25 cellular contexts compared by ENCODE assay signal in the genomic region with DNA sequence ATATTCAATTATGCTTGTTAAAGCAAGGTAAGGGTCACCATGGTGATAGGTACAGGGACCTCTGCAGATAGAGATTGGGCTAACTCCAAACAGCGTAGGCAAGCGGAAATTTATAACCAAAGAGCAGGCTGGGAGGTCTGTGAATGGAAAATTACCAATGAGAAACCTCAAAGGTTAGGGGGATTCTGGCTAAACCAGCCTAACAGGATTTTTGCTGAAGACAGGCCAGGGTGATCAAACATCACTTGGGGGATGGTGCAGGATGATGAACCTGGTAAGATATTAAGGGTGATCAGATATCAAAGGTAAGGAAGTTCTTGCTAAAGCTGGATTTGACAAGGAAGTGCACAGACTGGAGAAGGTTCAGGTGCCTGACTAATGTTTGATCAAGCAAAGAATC. TPM values are rescaled to one million over a fixed set of nuclear protein-coding genes. Genes with fewer than 3 reads are reported as not detected.
DNase-seq lines count a peak whose midpoint lies in the region; ATAC-seq and TF ChIP-seq lines count a peak whose summit lies in the region.
"Had no signal": no experiment of that assay in that cellular context is flagged by ENCODE, and none has a peak within 500 bp of the region (broad histone marks: within the 10 kb centered on the region; RNA-seq: fewer than 3 reads in every experiment).

No MANE protein-coding gene starts in this region.

- H3K4me3 ChIP-seq in GM23338 (peak overlapping the region; percentile 28; the same call in 1 of the 2 replicates), prostate gland (peak overlapping the region in 1 of 2 donors; percentile 29), coronary artery (no peak overlapping the region)

- H3K27ac ChIP-seq in GM23338 (ENCODE audit: low read depth) (peak overlapping the region; percentile 62), prostate gland (peak overlapping the region in 1 of 2 donors; percentile 67), coronary artery (no peak overlapping the region)

- H2AFZ ChIP-seq in GM23338 = no peak overlapping the region

- H3K36me3 Mint-ChIP-seq in GM23338 (ENCODE audit: low read depth) = peaks cover 20% of the 10 kb centered on the region; the same call in 2 of the 3 replicates
- H3K36me3 Mint-ChIP-seq in activated T-cell treated with anti-CD3 and anti-CD28 coated beads, Interleukin-2, amount 50 U/mL, for 24 hours (ENCODE audit: low read depth) = no peaks in the 10 kb centered on the region
- H3K36me3 Mint-ChIP-seq: activated CD8-positive, alpha-beta memory T cell treated with anti-CD3 and anti-CD28 coated beads, Interleukin-2, amount 10 ng/mL, durations not matched to agents 7 days and 5 days; CD14-positive monocyte had no signal

- H3K9me2 ChIP-seq in GM23338 (ENCODE audit: insufficient read depth) = no peaks in the 10 kb centered on the region

- peak; percentile 84 for DNase-seq in GM23338 (ENCODE audit: low spot score)
- peak; percentile 2 for DNase-seq in NCI-H510A treated with DMSO at 0.1 percent for 48 hours (lab: John Stamatoyannopoulos, UW)
- peak; percentile 73 for DNase-seq in iPS DF 19.7 (ENCODE audit: low read depth, low spot score)
- DNase-seq in prostate gland (ENCODE audit: low spot score) = peak; percentile 22
- DNase-seq in coronary artery (ENCODE audit: low spot score) = no peak
- DNase-seq in activated T-cell treated with anti-CD3 and anti-CD28 coated beads, Interleukin-2, amount 50 U/mL, for 24 hours = no peak
- DNase-seq in effector CD4-positive, alpha-beta T cell = no peak
- DNase-seq: activated CD4-positive, alpha-beta T cell treated with anti-CD3 and anti-CD28 coated beads, Interleukin-2, amount 50 U/mL, for 1 hour; activated CD8-positive, alpha-beta memory T cell treated with anti-CD3 and anti-CD28 coated beads, Interleukin-2, amount 10 ng/mL, durations not matched to agents 7 days and 5 days; activated naive CD4-positive, alpha-beta T cell treated with anti-CD3 and anti-CD28 coated beads for 36 hours; amygdala; cortex of kidney; HFFc6; KG1; naive B cell; NCI-H146; NCI-H82; nucleus accumbens; small intestine; stimulated activated CD4-positive, alpha-beta T cell treated with anti-CD3 and anti-CD28 coated beads, Interleukin-2, amount 100 ng/mL, for 24 hours; T-helper 9 cell had no signal

- 54% methylated on average over 2 of the region's 2 CpGs for WGBS in prostate gland

- H3K4me3 Mint-ChIP-seq in GM23338 = peak overlapping the region; percentile 34; the same call in 2 of the 3 replicates
- no peak overlapping the region for H3K4me3 Mint-ChIP-seq in activated T-cell treated with anti-CD3 and anti-CD28 coated beads, Interleukin-2, amount 50 U/mL, for 24 hours
- H3K4me3 Mint-ChIP-seq: activated CD8-positive, alpha-beta memory T cell treated with anti-CD3 and anti-CD28 coated beads, Interleukin-2, amount 10 ng/mL, durations not matched to agents 7 days and 5 days; activated naive CD4-positive, alpha-beta T cell treated with anti-CD3 and anti-CD28 coated beads for 36 hours; CD14-positive monocyte; HFFc6; memory B cell had no signal

- TF ChIP-seq POLR2A in prostate gland (IDR thresholded peaks at IDR 0.05) = no peak

- H4K20me1 ChIP-seq in GM23338 (replicated peaks; ENCODE audit: insufficient read depth) = no peaks in the 10 kb centered on the region

- peaks cover 31% of the 10 kb centered on the region for H3K4me1 Mint-ChIP-seq in GM23338
- H3K4me1 Mint-ChIP-seq in activated T-cell treated with anti-CD3 and anti-CD28 coated beads, Interleukin-2, amount 50 U/mL, for 24 hours (ENCODE audit: low read depth) = peaks cover 6% of the 10 kb centered on the region
- H3K4me1 Mint-ChIP-seq: CD14-positive monocyte, memory B cell had no signal

- H3K79me2 ChIP-seq in GM23338 (replicated peaks; ENCODE audit: insufficient read depth) = no peaks in the 10 kb centered on the region

- H3K9me3 Mint-ChIP-seq in GM23338 = peaks cover 44% of the 10 kb centered on the region
- peaks cover 34% of the 10 kb centered on the region for H3K9me3 Mint-ChIP-seq in activated T-cell treated with anti-CD3 and anti-CD28 coated beads, Interleukin-2, amount 50 U/mL, for 24 hours

- H3K4me1 ChIP-seq in GM23338 (ENCODE audit: insufficient read depth) = peaks cover 17% of the 10 kb centered on the region
- H3K4me1 ChIP-seq in prostate gland (replicated peaks) = no peaks in the 10 kb centered on the region

- TF ChIP-seq CTCF in GM23338 (conservative IDR thresholded peaks at IDR 0.05; ENCODE audit: low read depth in 2 of 2) (no peak), prostate gland (IDR thresholded peaks at IDR 0.05) (no peak), coronary artery (IDR thresholded peaks at IDR 0.05) (no peak)

- no peaks in the 10 kb centered on the region for H3K9me3 ChIP-seq in prostate gland

- H3K36me3 ChIP-seq in GM23338 (ENCODE audit: insufficient read depth) = no peaks in the 10 kb centered on the region
- no peaks in the 10 kb centered on the region for H3K36me3 ChIP-seq in prostate gland

- H3K27me3 Mint-ChIP-seq in GM23338 (ENCODE audit: insufficient read depth, low read depth, poor library complexity) = peaks cover 9% of the 10 kb centered on the region
- H3K27me3 Mint-ChIP-seq in activated T-cell treated with anti-CD3 and anti-CD28 coated beads, Interleukin-2, amount 50 U/mL, for 24 hours = no peaks in the 10 kb centered on the region
- H3K27me3 Mint-ChIP-seq: activated CD8-positive, alpha-beta memory T cell treated with anti-CD3 and anti-CD28 coated beads, Interleukin-2, amount 10 ng/mL, durations not matched to agents 7 days and 5 days; memory B cell; naive B cell had no signal

- no peaks in the 10 kb centered on the region for H3F3A ChIP-seq in GM23338 (replicated peaks; ENCODE audit: low read depth)

- H3K27me3 ChIP-seq in GM23338 (ENCODE audit: insufficient read depth) (no peaks in the 10 kb centered on the region), prostate gland (replicated peaks; ENCODE audit: insufficient read depth) (no peaks in the 10 kb centered on the region)

- ATAC-seq in GM23338 = peak; percentile 76
- ATAC-seq: activated CD8-positive, alpha-beta memory T cell treated with anti-CD3 and anti-CD28 coated beads, Interleukin-2, amount 10 ng/mL, durations not matched to agents 7 days and 5 days; Right ventricle myocardium inferior had no signal

- peak overlapping the region; percentile 58 for H3K4me2 ChIP-seq in GM23338

- peak overlapping the region; percentile 88 for H3K27ac Mint-ChIP-seq in GM23338
- no peak overlapping the region for H3K27ac Mint-ChIP-seq in activated T-cell treated with anti-CD3 and anti-CD28 coated beads, Interleukin-2, amount 50 U/mL, for 24 hours
- H3K27ac Mint-ChIP-seq: activated CD8-positive, alpha-beta memory T cell treated with anti-CD3 and anti-CD28 coated beads, Interleukin-2, amount 10 ng/mL, durations not matched to agents 7 days and 5 days; activated naive CD4-positive, alpha-beta T cell treated with anti-CD3 and anti-CD28 coated beads for 36 hours; CD14-positive monocyte; HFFc6; memory B cell; naive B cell had no signal

- intact Hi-C loops in prostate gland (cut with DNase I) = no loop called here

TF ChIP-seq in GM23338, 12 proteins besides CTCF, POLR2A, EP300 and RAD21 (continues in another document):
- TF ChIP-seq, protein P1, sequence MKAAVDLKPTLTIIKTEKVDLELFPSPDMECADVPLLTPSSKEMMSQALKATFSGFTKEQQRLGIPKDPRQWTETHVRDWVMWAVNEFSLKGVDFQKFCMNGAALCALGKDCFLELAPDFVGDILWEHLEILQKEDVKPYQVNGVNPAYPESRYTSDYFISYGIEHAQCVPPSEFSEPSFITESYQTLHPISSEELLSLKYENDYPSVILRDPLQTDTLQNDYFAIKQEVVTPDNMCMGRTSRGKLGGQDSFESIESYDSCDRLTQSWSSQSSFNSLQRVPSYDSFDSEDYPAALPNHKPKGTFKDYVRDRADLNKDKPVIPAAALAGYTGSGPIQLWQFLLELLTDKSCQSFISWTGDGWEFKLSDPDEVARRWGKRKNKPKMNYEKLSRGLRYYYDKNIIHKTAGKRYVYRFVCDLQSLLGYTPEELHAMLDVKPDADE (IDR thresholded peaks at IDR 0.05) = no peak
- no peak for TF ChIP-seq EZH2 (IDR thresholded peaks at IDR 0.05; ENCODE audit: low read depth, unreplicated experiment)
- TF ChIP-seq ZNF331 (CRISPR knock-in tag; IDR thresholded peaks at IDR 0.05; ENCODE audit: low read depth) = no peak
- TF ChIP-seq, protein P2, sequence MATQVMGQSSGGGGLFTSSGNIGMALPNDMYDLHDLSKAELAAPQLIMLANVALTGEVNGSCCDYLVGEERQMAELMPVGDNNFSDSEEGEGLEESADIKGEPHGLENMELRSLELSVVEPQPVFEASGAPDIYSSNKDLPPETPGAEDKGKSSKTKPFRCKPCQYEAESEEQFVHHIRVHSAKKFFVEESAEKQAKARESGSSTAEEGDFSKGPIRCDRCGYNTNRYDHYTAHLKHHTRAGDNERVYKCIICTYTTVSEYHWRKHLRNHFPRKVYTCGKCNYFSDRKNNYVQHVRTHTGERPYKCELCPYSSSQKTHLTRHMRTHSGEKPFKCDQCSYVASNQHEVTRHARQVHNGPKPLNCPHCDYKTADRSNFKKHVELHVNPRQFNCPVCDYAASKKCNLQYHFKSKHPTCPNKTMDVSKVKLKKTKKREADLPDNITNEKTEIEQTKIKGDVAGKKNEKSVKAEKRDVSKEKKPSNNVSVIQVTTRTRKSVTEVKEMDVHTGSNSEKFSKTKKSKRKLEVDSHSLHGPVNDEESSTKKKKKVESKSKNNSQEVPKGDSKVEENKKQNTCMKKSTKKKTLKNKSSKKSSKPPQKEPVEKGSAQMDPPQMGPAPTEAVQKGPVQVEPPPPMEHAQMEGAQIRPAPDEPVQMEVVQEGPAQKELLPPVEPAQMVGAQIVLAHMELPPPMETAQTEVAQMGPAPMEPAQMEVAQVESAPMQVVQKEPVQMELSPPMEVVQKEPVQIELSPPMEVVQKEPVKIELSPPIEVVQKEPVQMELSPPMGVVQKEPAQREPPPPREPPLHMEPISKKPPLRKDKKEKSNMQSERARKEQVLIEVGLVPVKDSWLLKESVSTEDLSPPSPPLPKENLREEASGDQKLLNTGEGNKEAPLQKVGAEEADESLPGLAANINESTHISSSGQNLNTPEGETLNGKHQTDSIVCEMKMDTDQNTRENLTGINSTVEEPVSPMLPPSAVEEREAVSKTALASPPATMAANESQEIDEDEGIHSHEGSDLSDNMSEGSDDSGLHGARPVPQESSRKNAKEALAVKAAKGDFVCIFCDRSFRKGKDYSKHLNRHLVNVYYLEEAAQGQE (IDR thresholded peaks at IDR 0.05; ENCODE audit: unreplicated experiment) = no peak
- TF ChIP-seq ZNF114 (CRISPR knock-in tag; IDR thresholded peaks at IDR 0.05) = no peak
- TF ChIP-seq JUNB (IDR thresholded peaks at IDR 0.05; ENCODE audit: unreplicated experiment) = no peak
- TF ChIP-seq CREB1 (CRISPR knock-in tag; IDR thresholded peaks at IDR 0.05; ENCODE audit: low read depth) = no peak

RNA-seq across cellular contexts. Expression of a gene that starts 35.3 kb away (rescaled TPM):
- 966 TPM in 2 replicates for total RNA-seq in GM23338 (2014; rRNA removed; shearing (Covaris generic))
- 868 and 919 TPM in 2 replicates for polyA plus RNA-seq in GM23338 (2016; fragmentation: Nextera tagmentation; extraction: Ambion mirVana)
- 100 to 1,000 TPM; 312 to 514 TPM for total RNA-seq in prostate gland

RNA-seq across cellular contexts. Expression of a gene that starts 35.3 kb away (rescaled TPM):
- total RNA-seq in GM23338 (2014; rRNA removed; shearing (Covaris generic)) = 54.0 and 63.6 TPM in 2 replicates
- polyA plus RNA-seq in GM23338 (2016; fragmentation: Nextera tagmentation; extraction: Ambion mirVana) = 17.6 and 19.1 TPM in 2 replicates
- total RNA-seq in prostate gland = 1 to 10 TPM; 6.9 to 9.6 TPM
- total RNA-seq: G401 had no signal

Comparison
In these comparisons a context has a peak if more than half of its experiments do, and no peak if none do; other contexts are left out.
1. DNase-seq: peak in GM23338 (single experiment), NCI-H510A treated with DMSO at 0.1 percent for 48 hours (single experiment), iPS DF 19.7 (single experiment) and prostate gland (single experiment); none in coronary artery (single experiment), activated T-cell treated with anti-CD3 and anti-CD28 coated beads, Interleukin-2, amount 50 U/mL, for 24 hours (single experiment) and effector CD4-positive, alpha-beta T cell (single experiment).